Comparison of ENCODE assay signal across 43 cellular contexts in genomic region chr2:206727287-206727686, GRCh38. TPM values are rescaled to one million over a fixed set of nuclear protein-coding genes. Genes with fewer than 3 reads are reported as not detected.
"Had no signal": no experiment of that assay in that cellular context is flagged by ENCODE, and none has a peak within 500 bp of the region (broad histone marks: within the 10 kb centered on the region; RNA-seq: fewer than 3 reads in every experiment).

No MANE protein-coding gene starts in this region.

- H3K4me3 ChIP-seq: adrenal gland, ascending aorta, body of pancreas, breast epithelium, cardiac muscle cell had no signal

- H3K4me1 ChIP-seq: adrenal gland, ascending aorta, body of pancreas, breast epithelium had no signal

- FAIRE-seq: astrocyte, bronchial epithelial cell had no signal

- ATAC-seq: activated T-cell treated with anti-CD3 and anti-CD28 coated beads, Interleukin-2, amount 50 U/mL, for 4 hours; activated T-cell treated with anti-CD3 and anti-CD28 coated beads, Interleukin-2, amount 50 U/mL, for 72 hours; activated T-helper 17 cell treated with anti-CD3 and anti-CD28 coated beads, Interleukin-2, amount 50 U/mL, for 72 hours; body of pancreas had no signal

- H3K36me3 Mint-ChIP-seq: activated naive CD4-positive, alpha-beta T cell treated with anti-CD3 and anti-CD28 coated beads, Interleukin-2, amount 10 ng/mL, durations not matched to agents 7 days and 5 days; activated naive CD4-positive, alpha-beta T cell treated with anti-CD3 and anti-CD28 coated beads, Interleukin-2, amount 50 U/mL, for 24 hours; activated naive CD8-positive, alpha-beta T cell; activated naive CD8-positive, alpha-beta T cell treated with anti-CD3 and anti-CD28 coated beads for 36 hours; activated naive CD8-positive, alpha-beta T cell treated with anti-CD3 and anti-CD28 coated beads, Interleukin-2, amount 10 ng/mL, durations not matched to agents 7 days and 5 days; brain had no signal

- H3K9me3 Mint-ChIP-seq: activated naive CD4-positive, alpha-beta T cell treated with anti-CD3 and anti-CD28 coated beads for 36 hours; activated naive CD4-positive, alpha-beta T cell treated with anti-CD3 and anti-CD28 coated beads, Interleukin-2, amount 10 ng/mL, durations not matched to agents 7 days and 5 days; activated naive CD4-positive, alpha-beta T cell treated with anti-CD3 and anti-CD28 coated beads, Interleukin-2, amount 50 U/mL, for 24 hours; activated naive CD8-positive, alpha-beta T cell treated with anti-CD3 and anti-CD28 coated beads for 36 hours; activated naive CD8-positive, alpha-beta T cell treated with anti-CD3 and anti-CD28 coated beads, Interleukin-2, amount 10 ng/mL, durations not matched to agents 7 days and 5 days; activated T-helper 1 cell treated with anti-CD3 and anti-CD28 coated beads, Interleukin-12 subunit alpha, Interleukin-12 subunit beta, Interleukin-2, Interleukin-4 antibody, amounts not matched to agents 30 ng/mL and 10 ng/mL and 1 ng/mL, durations not matched to agents 14 hours and 24 hours and 36 hours; activated T-helper 2 cell treated with anti-CD3 and anti-CD28 coated beads, Interferon-gamma antibody, Interleukin-2, Interleukin-4, amounts not matched to agents 10 μg/mL and 5 μg/mL and 100 μg/mL, durations not matched to agents 14 hours and 24 hours and 36 hours; central memory CD8-positive, alpha-beta T cell had no signal

- H3K27ac Mint-ChIP-seq: activated naive CD4-positive, alpha-beta T cell treated with anti-CD3 and anti-CD28 coated beads for 36 hours; activated naive CD4-positive, alpha-beta T cell treated with anti-CD3 and anti-CD28 coated beads, Interleukin-2, amount 10 ng/mL, durations not matched to agents 7 days and 5 days; activated naive CD4-positive, alpha-beta T cell treated with anti-CD3 and anti-CD28 coated beads, Interleukin-2, amount 50 U/mL, for 24 hours; activated naive CD4-positive, alpha-beta T cell treated with anti-CD3 and anti-CD28 coated beads, Interleukin-2, amount 50 U/mL, for 72 hours; activated naive CD8-positive, alpha-beta T cell; activated naive CD8-positive, alpha-beta T cell treated with anti-CD3 and anti-CD28 coated beads for 36 hours; activated naive CD8-positive, alpha-beta T cell treated with anti-CD3 and anti-CD28 coated beads, Interleukin-2, amount 10 ng/mL, durations not matched to agents 7 days and 5 days; activated naive CD8-positive, alpha-beta T cell treated with anti-CD3 and anti-CD28 coated beads, Interleukin-2, amount 50 U/mL, for 24 hours; activated T-cell treated with anti-CD3 and anti-CD28 coated beads, Interleukin-2, amount 50 U/mL, for 24 hours; activated T-cell treated with anti-CD3 and anti-CD28 coated beads, Interleukin-2, amount 50 U/mL, for 72 hours; activated T-helper 1 cell treated with anti-CD3 and anti-CD28 coated beads, Interleukin-12 subunit alpha, Interleukin-12 subunit beta, Interleukin-2, Interleukin-4 antibody, amounts not matched to agents 30 ng/mL and 10 ng/mL and 1 ng/mL, durations not matched to agents 14 hours and 24 hours and 36 hours; activated T-helper 17 cell treated with anti-CD3 and anti-CD28 coated beads, Interleukin-2, amount 50 U/mL, for 72 hours; activated T-helper 2 cell treated with anti-CD3 and anti-CD28 coated beads, Interferon-gamma antibody, Interleukin-2, Interleukin-4, amounts not matched to agents 10 μg/mL and 5 μg/mL and 100 μg/mL, durations not matched to agents 14 hours and 24 hours and 36 hours; brain had no signal

- H3K27me3 Mint-ChIP-seq: activated naive CD4-positive, alpha-beta T cell treated with anti-CD3 and anti-CD28 coated beads, Interleukin-2, amount 10 ng/mL, durations not matched to agents 7 days and 5 days had no signal

- H3K4me3 Mint-ChIP-seq: activated naive CD4-positive, alpha-beta T cell treated with anti-CD3 and anti-CD28 coated beads for 36 hours; activated naive CD4-positive, alpha-beta T cell treated with anti-CD3 and anti-CD28 coated beads, Interleukin-2, amount 10 ng/mL, durations not matched to agents 7 days and 5 days; activated naive CD4-positive, alpha-beta T cell treated with anti-CD3 and anti-CD28 coated beads, Interleukin-2, amount 50 U/mL, for 24 hours; activated naive CD8-positive, alpha-beta T cell; activated naive CD8-positive, alpha-beta T cell treated with anti-CD3 and anti-CD28 coated beads for 36 hours; activated naive CD8-positive, alpha-beta T cell treated with anti-CD3 and anti-CD28 coated beads, Interleukin-2, amount 10 ng/mL, durations not matched to agents 7 days and 5 days; activated naive CD8-positive, alpha-beta T cell treated with anti-CD3 and anti-CD28 coated beads, Interleukin-2, amount 50 U/mL, for 24 hours; activated T-cell treated with anti-CD3 and anti-CD28 coated beads, Interleukin-2, amount 50 U/mL, for 24 hours; activated T-cell treated with anti-CD3 and anti-CD28 coated beads, Interleukin-2, amount 50 U/mL, for 4 hours; activated T-cell treated with anti-CD3 and anti-CD28 coated beads, Interleukin-2, amount 50 U/mL, for 72 hours; activated T-helper 1 cell treated with anti-CD3 and anti-CD28 coated beads, Interleukin-12 subunit alpha, Interleukin-12 subunit beta, Interleukin-2, Interleukin-4 antibody, amounts not matched to agents 30 ng/mL and 10 ng/mL and 1 ng/mL, durations not matched to agents 14 hours and 24 hours and 36 hours; activated T-helper 17 cell treated with anti-CD3 and anti-CD28 coated beads, Interleukin-2, amount 50 U/mL, for 72 hours; brain; central memory CD8-positive, alpha-beta T cell had no signal

- H3K36me3 ChIP-seq: adrenal gland, ascending aorta, brain microvascular endothelial cell, breast epithelium, cardiac muscle cell had no signal

- H3K4me1 Mint-ChIP-seq: activated naive CD4-positive, alpha-beta T cell treated with anti-CD3 and anti-CD28 coated beads, Interleukin-2, amount 10 ng/mL, durations not matched to agents 7 days and 5 days; activated naive CD4-positive, alpha-beta T cell treated with anti-CD3 and anti-CD28 coated beads, Interleukin-2, amount 50 U/mL, for 24 hours; activated naive CD8-positive, alpha-beta T cell treated with anti-CD3 and anti-CD28 coated beads for 36 hours; activated naive CD8-positive, alpha-beta T cell treated with anti-CD3 and anti-CD28 coated beads, Interleukin-2, amount 10 ng/mL, durations not matched to agents 7 days and 5 days; activated T-helper 17 cell treated with anti-CD3 and anti-CD28 coated beads, Interleukin-2, amount 50 U/mL, for 72 hours; brain; central memory CD8-positive, alpha-beta T cell had no signal

- H3K9me3 ChIP-seq: adrenal gland, ascending aorta, body of pancreas, breast epithelium had no signal

- H3K27ac ChIP-seq: adrenal gland, ascending aorta, body of pancreas, brain microvascular endothelial cell, breast epithelium, cardiac muscle cell had no signal

- DNase-seq: activated effector memory CD4-positive, alpha-beta T cell treated with anti-CD3 and anti-CD28 coated beads, Interleukin-2, amount 50 U/mL, for 16 hours; activated effector memory CD4-positive, alpha-beta T cell treated with Interleukin-2 at 50 U/mL for 16 hours; activated gamma-delta T cell; activated gamma-delta T cell treated with Interleukin-2 at 50 U/mL for 16 hours; activated naive CD4-positive, alpha-beta T cell; activated naive CD4-positive, alpha-beta T cell treated with anti-CD3 and anti-CD28 coated beads for 36 hours; activated naive CD4-positive, alpha-beta T cell treated with anti-CD3 and anti-CD28 coated beads, Interleukin-2, amount 10 ng/mL, durations not matched to agents 7 days and 5 days; activated naive CD4-positive, alpha-beta T cell treated with anti-CD3 and anti-CD28 coated beads, Interleukin-2, amount 50 U/mL, for 16 hours; activated naive CD4-positive, alpha-beta T cell treated with Interleukin-2 at 50 U/mL for 16 hours; activated naive CD8-positive, alpha-beta T cell treated with anti-CD3 and anti-CD28 coated beads for 36 hours; activated naive CD8-positive, alpha-beta T cell treated with anti-CD3 and anti-CD28 coated beads, Interleukin-2, amount 10 ng/mL, durations not matched to agents 7 days and 5 days; activated naive CD8-positive, alpha-beta T cell treated with anti-CD3 and anti-CD28 coated beads, Interleukin-2, amount 50 U/mL, for 24 hours; activated T-cell treated with anti-CD3 and anti-CD28 coated beads, Interleukin-2, amount 50 U/mL, for 24 hours; activated T-cell treated with anti-CD3 and anti-CD28 coated beads, Interleukin-2, amount 50 U/mL, for 4 hours; activated T-cell treated with anti-CD3 and anti-CD28 coated beads, Interleukin-2, amount 50 U/mL, for 48 hours; activated T-cell treated with anti-CD3 and anti-CD28 coated beads, Interleukin-2, amount 50 U/mL, for 72 hours; adrenal gland; amniotic stem cell; amygdala; anterior cingulate cortex; aorta; body of pancreas; brain microvascular endothelial cell; caudate nucleus; central memory CD4-positive, alpha-beta T cell; cerebellar nuclear complex had no signal

- H3K27me3 ChIP-seq: ascending aorta, body of pancreas, brain microvascular endothelial cell, breast epithelium had no signal

RNA-seq across cellular contexts. Expression of gene DYTN, which starts 9.1 kb away (rescaled TPM):
- total RNA-seq: activated naive CD4-positive, alpha-beta T cell treated with anti-CD3 and anti-CD28 coated beads for 36 hours; activated naive CD4-positive, alpha-beta T cell treated with anti-CD3 and anti-CD28 coated beads, Interleukin-2, amount 50 U/mL, for 72 hours; activated naive CD8-positive, alpha-beta T cell treated with anti-CD3 and anti-CD28 coated beads for 36 hours; activated naive CD8-positive, alpha-beta T cell treated with anti-CD3 and anti-CD28 coated beads, Interleukin-2, amount 10 ng/mL, durations not matched to agents 7 days and 5 days; activated T-cell treated with anti-CD3 and anti-CD28 coated beads, Interleukin-2, amount 50 U/mL, for 4 hours; activated T-cell treated with anti-CD3 and anti-CD28 coated beads, Interleukin-2, amount 50 U/mL, for 72 hours; activated T-helper 1 cell treated with anti-CD3 and anti-CD28 coated beads, Interleukin-12 subunit alpha, Interleukin-12 subunit beta, Interleukin-2, Interleukin-4 antibody, amounts not matched to agents 30 ng/mL and 10 ng/mL and 1 ng/mL, durations not matched to agents 14 hours and 24 hours and 36 hours; activated T-helper 17 cell treated with anti-CD3 and anti-CD28 coated beads, Interleukin-2, amount 50 U/mL, for 72 hours; activated T-helper 2 cell treated with anti-CD3 and anti-CD28 coated beads, Interferon-gamma antibody, Interleukin-2, Interleukin-4, amounts not matched to agents 10 μg/mL and 5 μg/mL and 100 μg/mL, durations not matched to agents 14 hours and 24 hours and 36 hours; adrenal gland; aorta; ascending aorta; astrocyte; body of pancreas; breast epithelium; bronchial epithelial cell; cardiac muscle cell; cardiac septum; cerebellum; chondrocyte had no signal
- polyA plus RNA-seq: adipose tissue, adrenal gland, aorta, cardiac muscle cell had no signal

RNA-seq across cellular contexts. Expression of gene MDH1B, which starts 37.8 kb away (rescaled TPM):
- total RNA-seq: ascending aorta, bronchial epithelial cell had no signal
